Comparison of ENCODE assay signal across 31 cellular contexts in the genomic region with DNA sequence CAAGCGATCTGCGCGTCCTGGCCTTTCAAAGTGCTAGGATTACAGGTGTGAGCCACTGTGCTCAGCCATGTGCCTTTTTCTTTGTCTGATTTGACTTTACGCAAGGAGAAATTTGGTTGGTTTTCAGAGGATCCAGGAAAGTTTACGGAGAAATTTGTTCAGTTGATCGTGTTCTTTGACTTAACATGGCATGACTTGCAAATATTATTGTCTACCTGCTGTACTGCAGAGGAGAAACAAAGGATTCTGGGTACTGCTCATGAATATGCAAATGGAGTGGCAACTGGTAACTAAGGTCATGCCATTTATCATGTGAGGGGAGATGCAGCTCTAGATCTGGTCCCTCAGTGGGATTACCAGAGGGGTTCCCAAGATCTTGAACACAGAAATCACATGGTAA.
"Had no signal": no experiment of that assay in that cellular context is flagged by ENCODE, and none has a peak within 500 bp of the region (broad histone marks: within the 10 kb centered on the region; RNA-seq: fewer than 3 reads in every experiment).

No MANE protein-coding gene starts in this region.

- FAIRE-seq: endometrium, endothelial cell of umbilical vein had no signal

- H3K36me3 ChIP-seq: ascending aorta, breast epithelium, cardiac muscle cell, colonic mucosa, esophagus squamous epithelium, gastroesophageal sphincter, heart right ventricle had no signal

- H3K4me1 ChIP-seq: ascending aorta, breast epithelium, colonic mucosa, esophagus squamous epithelium, gastroesophageal sphincter, heart right ventricle had no signal

- ATAC-seq: activated CD4-positive, alpha-beta T cell treated with anti-CD3 and anti-CD28 coated beads for 36 hours; activated naive CD4-positive, alpha-beta T cell treated with anti-CD3 and anti-CD28 coated beads, Interleukin-2, amount 50 U/mL, for 72 hours; activated T-cell treated with anti-CD3 and anti-CD28 coated beads, Interleukin-2, amount 50 U/mL, for 72 hours; gastroesophageal sphincter; heart right ventricle had no signal

- H3K4me1 Mint-ChIP-seq: activated CD4-positive, alpha-beta memory T cell treated with anti-CD3 and anti-CD28 coated beads, Interleukin-2, amount 10 ng/mL, durations not matched to agents 7 days and 5 days; activated CD4-positive, alpha-beta T cell treated with anti-CD3 and anti-CD28 coated beads for 36 hours; activated CD4-positive, alpha-beta T cell treated with anti-CD3 and anti-CD28 coated beads, Interleukin-2, amount 10 ng/mL, durations not matched to agents 24 days and 14 days; activated naive CD4-positive, alpha-beta T cell treated with anti-CD3 and anti-CD28 coated beads, Interleukin-2, amount 10 ng/mL, durations not matched to agents 7 days and 5 days; activated naive CD8-positive, alpha-beta T cell treated with anti-CD3 and anti-CD28 coated beads, Interleukin-2, amount 10 ng/mL, durations not matched to agents 7 days and 5 days had no signal

- H3K4me2 ChIP-seq: hepatocyte had no signal

- H3K27me3 Mint-ChIP-seq: activated CD4-positive, alpha-beta T cell treated with anti-CD3 and anti-CD28 coated beads for 36 hours; activated naive CD4-positive, alpha-beta T cell treated with anti-CD3 and anti-CD28 coated beads, Interleukin-2, amount 10 ng/mL, durations not matched to agents 7 days and 5 days had no signal

- H3K27me3 ChIP-seq: ascending aorta, breast epithelium, cardiac muscle cell, colonic mucosa, gastroesophageal sphincter, hepatocyte had no signal

- H3K9me3 Mint-ChIP-seq: activated CD4-positive, alpha-beta memory T cell treated with anti-CD3 and anti-CD28 coated beads, Interleukin-2, amount 10 ng/mL, durations not matched to agents 7 days and 5 days; activated CD4-positive, alpha-beta T cell treated with anti-CD3 and anti-CD28 coated beads, Interleukin-2, amount 10 ng/mL, durations not matched to agents 24 days and 14 days; activated naive CD4-positive, alpha-beta T cell treated with anti-CD3 and anti-CD28 coated beads, Interleukin-2, amount 10 ng/mL, durations not matched to agents 7 days and 5 days; activated naive CD4-positive, alpha-beta T cell treated with anti-CD3 and anti-CD28 coated beads, Interleukin-2, amount 50 U/mL, for 72 hours; activated naive CD8-positive, alpha-beta T cell treated with anti-CD3 and anti-CD28 coated beads, Interleukin-2, amount 10 ng/mL, durations not matched to agents 7 days and 5 days; activated T-cell treated with anti-CD3 and anti-CD28 coated beads, Interleukin-2, amount 50 U/mL, for 24 hours; activated T-cell treated with anti-CD3 and anti-CD28 coated beads, Interleukin-2, amount 50 U/mL, for 72 hours had no signal

- H3K4me3 ChIP-seq: ascending aorta, breast epithelium, cardiac muscle cell, colonic mucosa, esophagus squamous epithelium, gastroesophageal sphincter, heart right ventricle, hepatocyte had no signal

- H3K9me3 ChIP-seq: ascending aorta, breast epithelium, colonic mucosa, esophagus squamous epithelium, gastroesophageal sphincter had no signal

- H3K27ac ChIP-seq: ascending aorta, breast epithelium, cardiac muscle cell, colonic mucosa, epithelial cell of prostate, esophagus squamous epithelium, gastroesophageal sphincter, heart right ventricle, hepatocyte had no signal

- H3K79me2 ChIP-seq: hepatocyte had no signal

- H2AFZ ChIP-seq: hepatocyte had no signal

- H3K36me3 Mint-ChIP-seq: activated naive CD4-positive, alpha-beta T cell treated with anti-CD3 and anti-CD28 coated beads, Interleukin-2, amount 10 ng/mL, durations not matched to agents 7 days and 5 days; activated naive CD4-positive, alpha-beta T cell treated with anti-CD3 and anti-CD28 coated beads, Interleukin-2, amount 50 U/mL, for 72 hours; activated naive CD8-positive, alpha-beta T cell treated with anti-CD3 and anti-CD28 coated beads, Interleukin-2, amount 10 ng/mL, durations not matched to agents 7 days and 5 days; brain had no signal

- DNase-seq: activated CD4-positive, alpha-beta memory T cell treated with anti-CD3 and anti-CD28 coated beads, Interleukin-2, amount 10 ng/mL, durations not matched to agents 7 days and 5 days; activated CD4-positive, alpha-beta T cell treated with anti-CD3 and anti-CD28 coated beads for 36 hours; activated CD4-positive, alpha-beta T cell treated with anti-CD3 and anti-CD28 coated beads, Interleukin-2, amount 10 ng/mL, durations not matched to agents 24 days and 14 days; activated CD4-positive, alpha-beta T cell treated with anti-CD3 and anti-CD28 coated beads, Interleukin-2, amount 50 U/mL, for 4 hours; activated CD4-positive, CD25-positive, alpha-beta regulatory T cell; activated CD4-positive, CD25-positive, alpha-beta regulatory T cell treated with anti-CD3 and anti-CD28 coated beads, Interleukin-2, amount 50 U/mL, for 72 hours; activated CD8-positive, alpha-beta memory T cell treated with anti-CD3 and anti-CD28 coated beads, Interleukin-2, amount 50 U/mL, for 48 hours; activated gamma-delta T cell; activated naive CD4-positive, alpha-beta T cell; activated naive CD4-positive, alpha-beta T cell treated with anti-CD3 and anti-CD28 coated beads, Interleukin-2, amount 10 ng/mL, durations not matched to agents 7 days and 5 days; activated naive CD8-positive, alpha-beta T cell treated with anti-CD3 and anti-CD28 coated beads, Interleukin-2, amount 10 ng/mL, durations not matched to agents 7 days and 5 days; activated T-cell treated with anti-CD3 and anti-CD28 coated beads for 4 hours; activated T-cell treated with anti-CD3 and anti-CD28 coated beads, Interleukin-2, amount 50 U/mL, for 24 hours; activated T-cell treated with anti-CD3 and anti-CD28 coated beads, Interleukin-2, amount 50 U/mL, for 72 hours; central memory CD4-positive, alpha-beta T cell; cerebellar nuclear complex; colonic mucosa; effector CD8-positive, alpha-beta T cell; esophagus squamous epithelium; foreskin melanocyte; heart right ventricle had no signal

- H3K4me3 Mint-ChIP-seq: activated CD4-positive, alpha-beta memory T cell treated with anti-CD3 and anti-CD28 coated beads, Interleukin-2, amount 10 ng/mL, durations not matched to agents 7 days and 5 days; activated CD4-positive, alpha-beta T cell treated with anti-CD3 and anti-CD28 coated beads for 36 hours; activated CD4-positive, alpha-beta T cell treated with anti-CD3 and anti-CD28 coated beads, Interleukin-2, amount 10 ng/mL, durations not matched to agents 24 days and 14 days; activated naive CD4-positive, alpha-beta T cell treated with anti-CD3 and anti-CD28 coated beads, Interleukin-2, amount 10 ng/mL, durations not matched to agents 7 days and 5 days; activated naive CD8-positive, alpha-beta T cell treated with anti-CD3 and anti-CD28 coated beads, Interleukin-2, amount 10 ng/mL, durations not matched to agents 7 days and 5 days; activated T-cell treated with anti-CD3 and anti-CD28 coated beads, Interleukin-2, amount 50 U/mL, for 24 hours; activated T-cell treated with anti-CD3 and anti-CD28 coated beads, Interleukin-2, amount 50 U/mL, for 72 hours; brain had no signal

- H3K27ac Mint-ChIP-seq: activated CD4-positive, alpha-beta memory T cell treated with anti-CD3 and anti-CD28 coated beads, Interleukin-2, amount 10 ng/mL, durations not matched to agents 7 days and 5 days; activated CD4-positive, alpha-beta T cell treated with anti-CD3 and anti-CD28 coated beads for 36 hours; activated CD4-positive, alpha-beta T cell treated with anti-CD3 and anti-CD28 coated beads, Interleukin-2, amount 10 ng/mL, durations not matched to agents 24 days and 14 days; activated naive CD4-positive, alpha-beta T cell treated with anti-CD3 and anti-CD28 coated beads, Interleukin-2, amount 10 ng/mL, durations not matched to agents 7 days and 5 days; activated naive CD4-positive, alpha-beta T cell treated with anti-CD3 and anti-CD28 coated beads, Interleukin-2, amount 50 U/mL, for 72 hours; activated naive CD8-positive, alpha-beta T cell treated with anti-CD3 and anti-CD28 coated beads, Interleukin-2, amount 10 ng/mL, durations not matched to agents 7 days and 5 days; activated T-cell treated with anti-CD3 and anti-CD28 coated beads, Interleukin-2, amount 50 U/mL, for 24 hours; activated T-cell treated with anti-CD3 and anti-CD28 coated beads, Interleukin-2, amount 50 U/mL, for 72 hours; brain had no signal
